Comparison of ENCODE assay signal across 11 cellular contexts in the genomic region with DNA sequence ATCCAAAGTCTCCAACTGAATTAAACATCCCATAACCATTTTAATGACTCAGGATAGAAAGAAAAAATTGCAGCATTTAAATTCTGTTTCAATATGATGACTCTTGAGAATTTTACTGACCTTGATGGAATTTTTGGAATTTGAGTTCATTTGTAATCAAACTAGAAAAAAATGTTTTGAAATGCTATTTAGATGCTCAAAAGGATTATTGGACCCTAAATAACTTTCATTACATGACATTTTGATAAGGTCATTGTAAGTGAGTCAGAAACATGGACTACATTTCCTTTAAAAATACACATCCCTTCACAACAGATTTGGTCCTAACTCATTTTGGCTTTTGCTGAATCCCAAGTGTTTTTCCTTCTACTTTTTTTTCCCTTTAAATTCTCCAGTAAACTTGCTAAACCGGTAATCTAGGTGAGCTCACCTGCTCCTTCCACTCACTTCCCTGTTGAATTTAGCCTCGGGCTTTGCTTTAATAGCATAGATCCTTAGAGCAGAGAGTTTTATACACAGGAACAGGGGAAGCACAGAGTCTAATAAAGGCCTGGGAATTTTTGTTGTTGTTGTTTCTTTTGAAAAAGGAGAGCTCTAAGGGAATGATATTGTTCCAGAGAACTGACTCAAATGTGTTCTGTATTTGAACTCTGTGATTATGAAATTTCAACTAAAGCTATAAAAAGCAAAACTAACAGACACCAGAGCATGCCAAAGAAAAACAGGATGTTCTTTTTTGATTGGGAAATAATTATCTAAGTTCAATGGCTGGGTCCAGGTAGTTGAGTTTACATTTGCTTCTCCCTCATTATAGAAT.
DNase-seq lines count a peak whose midpoint lies in the region; ATAC-seq and TF ChIP-seq lines count a peak whose summit lies in the region.
"Had no signal": no experiment of that assay in that cellular context is flagged by ENCODE, and none has a peak within 500 bp of the region (broad histone marks: within the 10 kb centered on the region; RNA-seq: fewer than 3 reads in every experiment).

No MANE protein-coding gene starts in this region.

- H3K36me3 ChIP-seq in fibroblast of lung (ENCODE audit: control insufficient read depth, insufficient read depth, low read length) (no peaks in the 10 kb centered on the region), psoas muscle (ENCODE audit: insufficient read depth in 1 of 2, low read depth in 1 of 2) (no peaks in the 10 kb centered on the region)

- WGBS in psoas muscle, 3 donors: 19 to 41% (median 27%) methylated on average over 2 of the region's 2 CpGs

- in situ Hi-C loops in G401 (cut with HindIII; ENCODE audit: low sequenced_read_pairs): no loop called here

- no peak overlapping the region for H3K4me3 ChIP-seq in fibroblast of lung (replicated peaks in 1 of 4; ENCODE audit: control extremely low read depth in 1 of 4, insufficient read depth in 1 of 4, low read depth in 3 of 4, low read length in 4 of 4)
- no peak overlapping the region for H3K4me3 ChIP-seq in psoas muscle

- intact Hi-C loops in psoas muscle (cut with DNase I): no loop called here

- TF ChIP-seq CTCF in fibroblast of lung (conservative IDR thresholded peaks at IDR 0.05 in 1 of 2, IDR thresholded peaks at IDR 0.05 in 1 of 2; ENCODE audit: low read depth in 1 of 2, low read length in 2 of 2): no peak
- TF ChIP-seq CTCF in psoas muscle (IDR thresholded peaks at IDR 0.05): no peak

- H3K9ac ChIP-seq in fibroblast of lung (ENCODE audit: insufficient read depth, low read length): no peak overlapping the region

- no peak overlapping the region for H2AFZ ChIP-seq in fibroblast of lung (ENCODE audit: low read length)

- H4K20me1 ChIP-seq in fibroblast of lung (ENCODE audit: control insufficient read depth, extremely low read depth, insufficient read depth, low read length): no peaks in the 10 kb centered on the region

- peaks cover 11% of the 10 kb centered on the region for H3K4me1 ChIP-seq in fibroblast of lung (ENCODE audit: control insufficient read depth, extremely low read depth, insufficient read depth, low read length)
- H3K4me1 ChIP-seq in psoas muscle: no peaks in the 10 kb centered on the region

- DNase-seq in EH (ENCODE audit: low read depth) (peak; percentile 90), NOMO-1 treated with dmso at 0.1 percent for 144 hours (lab: John Stamatoyannopoulos, UW; ENCODE audit: unreplicated experiment) (peak; percentile 51), fibroblast of lung (ENCODE audit: low read depth in 2 of 2) (peak; percentile 51 to 82), psoas muscle (no peak), G401 (ENCODE audit: low spot score) (no peak), NCI-H187 treated with DMSO at 0.1 percent for 48 hours (lab: John Stamatoyannopoulos, UW) (no peak)
- DNase-seq: activated naive CD8-positive, alpha-beta T cell treated with anti-CD3 and anti-CD28 coated beads, Interleukin-2, amount 10 ng/mL, durations not matched to agents 7 days and 5 days; NCI-H1092; stimulated activated CD4-positive, alpha-beta T cell treated with anti-CD3 and anti-CD28 coated beads, Interleukin-1b, Interleukin-23, amount 100 ng/mL, for 48 hours had no signal

- H3K9me3 ChIP-seq in fibroblast of lung (ENCODE audit: control insufficient read depth, insufficient read depth, low read depth, low read length) (no peaks in the 10 kb centered on the region), psoas muscle (peaks cover 4% of the 10 kb centered on the region)

- peak overlapping the region; percentile 46 for H3K4me2 ChIP-seq in fibroblast of lung (ENCODE audit: extremely low read depth, insufficient read depth, low read length)

- ATAC-seq in psoas muscle (peak in 3 of 4 donors; percentile 37 to 91 (median 53)), GM18861 (IDR thresholded peaks at IDR 0.05; ENCODE audit: unreplicated experiment) (no peak), HG03039 (IDR thresholded peaks at IDR 0.05; ENCODE audit: unreplicated experiment) (no peak)

- no peaks in the 10 kb centered on the region for H3K79me2 ChIP-seq in fibroblast of lung (ENCODE audit: control insufficient read depth, insufficient read depth, low read length)

- H3K27ac ChIP-seq in fibroblast of lung (ENCODE audit: insufficient read depth, low read length) (peak overlapping the region; percentile 72), psoas muscle (peak overlapping the region; percentile 60)

- H3K27me3 ChIP-seq in fibroblast of lung (ENCODE audit: control insufficient read depth, insufficient read depth, low read length) (no peaks in the 10 kb centered on the region), psoas muscle (ENCODE audit: insufficient read depth in 3 of 3, low read length in 2 of 3) (no peaks in the 10 kb centered on the region)

Comparison
In these comparisons a context has a peak if more than half of its experiments do, and no peak if none do; other contexts are left out.
1. DNase-seq: peak in EH (single experiment), NOMO-1 treated with dmso at 0.1 percent for 144 hours (single experiment) and fibroblast of lung (2 of 2); none in psoas muscle (0 of 2), G401 (single experiment) and NCI-H187 treated with DMSO at 0.1 percent for 48 hours (single experiment).
2. ATAC-seq: peak in psoas muscle (3 of 4); none in GM18861 (single experiment) and HG03039 (single experiment).